ENCODE assay signal across 27 cellular contexts in the genomic region with DNA sequence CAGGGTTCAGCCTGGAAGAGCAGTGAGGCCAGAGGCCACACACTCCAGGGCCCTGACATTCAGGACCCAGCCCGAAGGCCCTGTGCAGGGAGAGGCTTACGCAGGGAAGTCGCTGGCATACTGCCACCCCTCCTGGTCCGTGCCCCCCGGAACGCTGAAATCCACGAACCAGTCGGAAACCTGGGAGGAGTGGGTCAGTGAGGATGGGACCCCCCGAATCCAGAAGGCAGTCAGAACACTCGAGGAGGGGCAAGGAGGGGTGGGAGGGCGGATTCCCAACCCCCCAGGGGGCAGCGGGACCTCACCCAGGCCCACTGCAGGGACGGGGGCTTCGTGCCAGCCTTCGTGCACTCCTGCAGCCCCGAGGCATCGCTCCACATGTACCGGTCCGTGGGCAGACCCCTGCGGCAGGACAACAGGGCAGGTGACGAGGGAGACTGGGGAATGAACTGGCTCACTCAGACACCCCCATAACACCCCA. TPM values are rescaled to one million over a fixed set of nuclear protein-coding genes. Genes with fewer than 3 reads are reported as not detected.
A peak's percentile ranks its signal among the peaks of the same experiment; 100 is the strongest.
DNase-seq lines count a peak whose midpoint lies in the region; ATAC-seq, FAIRE-seq and TF ChIP-seq lines count a peak whose summit lies in the region.
"Had no signal": no experiment of that assay in that cellular context is flagged by ENCODE, and none has a peak within 500 bp of the region (broad histone marks: within the 10 kb centered on the region; RNA-seq: fewer than 3 reads in every experiment).

No MANE protein-coding gene starts in this region.

- H3K9me3 ChIP-seq in BLaER1 (no peaks in the 10 kb centered on the region), kidney (ENCODE audit: control insufficient read depth in 1 of 2, low read length in 2 of 2) (no peaks in the 10 kb centered on the region)
- H3K9me3 ChIP-seq: BE2C, MG63 had no signal

- H3K4me1 Mint-ChIP-seq in activated T-cell treated with anti-CD3 and anti-CD28 coated beads, Interleukin-2, amount 50 U/mL, for 72 hours (ENCODE audit: low read depth) = peaks cover 2% of the 10 kb centered on the region
- H3K4me1 Mint-ChIP-seq: CD4-positive, CD25-positive, alpha-beta regulatory T cell had no signal

- no peak overlapping the region for H3K27ac Mint-ChIP-seq in activated T-cell treated with anti-CD3 and anti-CD28 coated beads, Interleukin-2, amount 50 U/mL, for 72 hours
- H3K27ac Mint-ChIP-seq: CD4-positive, CD25-positive, alpha-beta regulatory T cell; H9; HFFc6 had no signal

- H3K4me3 Mint-ChIP-seq in activated T-cell treated with anti-CD3 and anti-CD28 coated beads, Interleukin-2, amount 50 U/mL, for 72 hours = no peak overlapping the region
- H3K4me3 Mint-ChIP-seq: CD4-positive, CD25-positive, alpha-beta regulatory T cell; H9; HFFc6 had no signal

- DNase-seq in kidney (peak; percentile 64), posterior vena cava (ENCODE audit: low spot score) (peak; percentile 48), globus pallidus (ENCODE audit: low spot score) (no peak)
- no peak for DNase-seq in activated T-cell treated with anti-CD3 and anti-CD28 coated beads, Interleukin-2, amount 50 U/mL, for 72 hours
- no peak for DNase-seq in activated naive CD4-positive, alpha-beta T cell treated with anti-CD3 and anti-CD28 coated beads, Interleukin-2, amount 50 U/mL, for 16 hours
- DNase-seq: ACHN; BE2C; CD4-positive, CD25-positive, alpha-beta regulatory T cell; DMS153; DND-41; GM23248; H9; HFFc6; KG1; MG63; NCI-H1105 treated with DMSO at 0.1 percent for 48 hours; NCI-H146; NCI-H2029; NCI-H446; NCI-H524 treated with DMSO at 0.1 percent for 48 hours; NCI-H774; SHP77 had no signal

- H3K27ac ChIP-seq in 22Rv1 = 0 out of 2 replicates have a peak overlapping the region, but pooled peaks have one; percentile 58
- H3K27ac ChIP-seq in BLaER1 = 0 out of 2 replicates have a peak overlapping the region, but pooled peaks have one; percentile 4
- H3K27ac ChIP-seq in kidney (ENCODE audit: low read depth in 2 of 2, low read length in 2 of 2) = no peak overlapping the region
- H3K27ac ChIP-seq: GM23248 had no signal

- H4K20me1 ChIP-seq in BLaER1 = no peaks in the 10 kb centered on the region

- intact Hi-C loops in kidney (cut with DNase I) (no loop called here), posterior vena cava (cut with DNase I) (no loop called here)

- H3K27me3 Mint-ChIP-seq in activated T-cell treated with anti-CD3 and anti-CD28 coated beads, Interleukin-2, amount 50 U/mL, for 72 hours (ENCODE audit: low read depth) = no peaks in the 10 kb centered on the region
- H3K27me3 Mint-ChIP-seq: CD4-positive, CD25-positive, alpha-beta regulatory T cell had no signal

- no peaks in the 10 kb centered on the region for H3K9me3 Mint-ChIP-seq in activated T-cell treated with anti-CD3 and anti-CD28 coated beads, Interleukin-2, amount 50 U/mL, for 72 hours
- H3K9me3 Mint-ChIP-seq: CD4-positive, CD25-positive, alpha-beta regulatory T cell; H9; HFFc6 had no signal

- H3K4me3 ChIP-seq in BLaER1 (no peak overlapping the region), kidney (ENCODE audit: low read length in 2 of 2) (no peak overlapping the region)
- H3K4me3 ChIP-seq: GM23248, MG63 had no signal

- 0 out of 2 replicates have a peak overlapping the region, but pooled peaks have one; percentile 69 for H3K4me2 ChIP-seq in BLaER1

- FAIRE-seq in kidney (lab: Jason Lieb, UNC) = no peak
- FAIRE-seq: GM12892, HTR-8/SVneo had no signal

- ATAC-seq in activated T-cell treated with anti-CD3 and anti-CD28 coated beads, Interleukin-2, amount 50 U/mL, for 72 hours (replicated peaks in 1 of 2) = no peak

- peaks cover 25% of the 10 kb centered on the region for H3K36me3 ChIP-seq in BLaER1
- peaks cover 0 to 6% of the 10 kb centered on the region in 2 donors for H3K36me3 ChIP-seq in kidney (ENCODE audit: control insufficient read depth in 1 of 2, insufficient read depth in 2 of 2, low read length in 2 of 2)
- H3K36me3 ChIP-seq: BE2C, MG63 had no signal

- no peaks in the 10 kb centered on the region for H3K27me3 ChIP-seq in BLaER1
- H3K27me3 ChIP-seq: BE2C, MG63 had no signal

- TF ChIP-seq CTCF in 22Rv1 (IDR thresholded peaks at IDR 0.05) = no peak
- no peak for TF ChIP-seq CTCF in kidney (IDR thresholded peaks at IDR 0.05; ENCODE audit: borderline replicate concordance, extremely low read depth, insufficient read depth)

- no peak overlapping the region for H3K9ac ChIP-seq in BLaER1
- H3K9ac ChIP-seq in kidney (ENCODE audit: low read length in 2 of 2) = no peak overlapping the region
- H3K9ac ChIP-seq: GM23248 had no signal

- peaks cover 45% of the 10 kb centered on the region for H3K4me1 ChIP-seq in BLaER1
- H3K4me1 ChIP-seq in kidney (ENCODE audit: control insufficient read depth in 1 of 2, insufficient read depth in 1 of 2, low read depth in 1 of 2, low read length in 2 of 2) = no peaks in the 10 kb centered on the region
- H3K4me1 ChIP-seq: BE2C had no signal

- H3K36me3 Mint-ChIP-seq in activated T-cell treated with anti-CD3 and anti-CD28 coated beads, Interleukin-2, amount 50 U/mL, for 72 hours (ENCODE audit: insufficient read depth in 2 of 2) = no peaks in the 10 kb centered on the region

RNA-seq across cellular contexts. Expression of gene BHLHA15, which starts 13.5 kb away (rescaled TPM):
- total RNA-seq in kidney (3.1 TPM), posterior vena cava (under 1 TPM in 1 of 2 donors, not detected in 1; 0.71 TPM)
- not detected for polyA plus RNA-seq in kidney (ENCODE audit: insufficient read depth, low read depth, low replicate concordance)
- 1 to 10 TPM in 1 of 2 donors, under 1 TPM in 1; 0.65 to 3.3 TPM for total RNA-seq in activated T-cell treated with anti-CD3 and anti-CD28 coated beads, Interleukin-2, amount 50 U/mL, for 72 hours
- total RNA-seq: CD4-positive, CD25-positive, alpha-beta regulatory T cell; GM23248; SK-MEL-5 had no signal
- polyA plus RNA-seq: CD4-positive, CD25-positive, alpha-beta regulatory T cell; GM23248 had no signal

RNA-seq across cellular contexts. Expression of gene TECPR1, which starts 27.3 kb away (rescaled TPM):
- total RNA-seq in kidney (39.5 TPM), posterior vena cava (10 to 100 TPM; 29.7 to 36.7 TPM)
- polyA plus RNA-seq in kidney (ENCODE audit: insufficient read depth, low read depth, low replicate concordance) = 5.1 TPM
- total RNA-seq in activated T-cell treated with anti-CD3 and anti-CD28 coated beads, Interleukin-2, amount 50 U/mL, for 72 hours = 10 to 100 TPM; 40.7 to 53.0 TPM

RNA-seq across cellular contexts. Expression of gene BRI3, which starts 56.7 kb away (rescaled TPM):
- total RNA-seq in kidney = 192 TPM
- polyA plus RNA-seq in kidney (ENCODE audit: insufficient read depth, low read depth, low replicate concordance) = 240 TPM
- total RNA-seq in posterior vena cava = 100 to 1,000 TPM; 183 to 193 TPM
- total RNA-seq in activated T-cell treated with anti-CD3 and anti-CD28 coated beads, Interleukin-2, amount 50 U/mL, for 72 hours = 10 to 100 TPM; 84.2 to 90.0 TPM

Comparison
In these comparisons a context has a peak if more than half of its experiments do, and no peak if none do; other contexts are left out.
1. H3K27ac ChIP-seq: peak in 22Rv1 (single experiment) and BLaER1 (single experiment); none in kidney (0 of 2).
2. DNase-seq: peak in kidney (single experiment) and posterior vena cava (single experiment); none in globus pallidus (single experiment), activated T-cell treated with anti-CD3 and anti-CD28 coated beads, Interleukin-2, amount 50 U/mL, for 72 hours (0 of 2) and activated naive CD4-positive, alpha-beta T cell treated with anti-CD3 and anti-CD28 coated beads, Interleukin-2, amount 50 U/mL, for 16 hours (single experiment).